ENCODE assay signal across 15 cellular contexts in genomic region chr7:90903856-90904255, GRCh38.
DNase-seq lines count a peak whose midpoint lies in the region; ATAC-seq and TF ChIP-seq lines count a peak whose summit lies in the region.
"Had no signal": no experiment of that assay in that cellular context is flagged by ENCODE, and none has a peak within 500 bp of the region (broad histone marks: within the 10 kb centered on the region; RNA-seq: fewer than 3 reads in every experiment).

No MANE protein-coding gene starts in this region.

- peak; percentile 83 for ATAC-seq in GM23338

- H3K27ac ChIP-seq in GM23338 (ENCODE audit: low read depth) (no peak overlapping the region), endodermal cell (ENCODE audit: low read depth, low read length) (no peak overlapping the region), neural progenitor cell (no peak overlapping the region)
- H3K27ac ChIP-seq: BLaER1 treated with 17β-estradiol and CSF1 and Interleukin-3, amounts not matched to agents 10 nM and 100 nM; HL-60 had no signal

- no peak for TF ChIP-seq CTCF in GM23338 (conservative IDR thresholded peaks at IDR 0.05; ENCODE audit: low read depth in 2 of 2)
- peak; percentile 23 for TF ChIP-seq CTCF in endodermal cell (conservative IDR thresholded peaks at IDR 0.05)
- TF ChIP-seq CTCF in neural progenitor cell (IDR thresholded peaks at IDR 0.05): no peak
- no peak for TF ChIP-seq CTCF in type B pancreatic cell (conservative IDR thresholded peaks at IDR 0.05)

- no peaks in the 10 kb centered on the region for H3K9me2 ChIP-seq in GM23338 (ENCODE audit: insufficient read depth)

- H3K36me3 Mint-ChIP-seq in GM23338 (ENCODE audit: low read depth) (no peaks in the 10 kb centered on the region), endodermal cell (ENCODE audit: low read depth) (no peaks in the 10 kb centered on the region), neural progenitor cell (peaks cover 12% of the 10 kb centered on the region), type B pancreatic cell (no peaks in the 10 kb centered on the region)
- H3K36me3 Mint-ChIP-seq: CD8-positive, alpha-beta memory T cell had no signal

- H3K4me2 ChIP-seq in GM23338 (no peak overlapping the region), neural progenitor cell (peak overlapping the region; percentile 11)
- H3K4me2 ChIP-seq: BLaER1 treated with 17β-estradiol and CSF1 and Interleukin-3, amounts not matched to agents 10 nM and 100 nM had no signal

- H3K27me3 ChIP-seq in GM23338 (ENCODE audit: insufficient read depth) (no peaks in the 10 kb centered on the region), endodermal cell (ENCODE audit: control insufficient read depth, insufficient read depth, low read length, poor library complexity, severe bottlenecking) (no peaks in the 10 kb centered on the region), neural progenitor cell (no peaks in the 10 kb centered on the region)
- H3K27me3 ChIP-seq: BLaER1 treated with 17β-estradiol and CSF1 and Interleukin-3, amounts not matched to agents 10 nM and 100 nM had no signal

- DNase-seq in GM23338 (ENCODE audit: low spot score): peak; percentile 12
- peak; percentile 61 for DNase-seq in endodermal cell
- DNase-seq in iPS-NIHi7 (ENCODE audit: extremely low spot score): peak; percentile 24
- DNase-seq in neural progenitor cell (ENCODE audit: low spot score): no peak
- no peak for DNase-seq in hippocampal formation (lab: John Stamatoyannopoulos, UW)
- no peak for DNase-seq in type B pancreatic cell (ENCODE audit: extremely low spot score, unreplicated experiment)
- no peak for DNase-seq in NCI-H187 (lab: John Stamatoyannopoulos, UW)
- DNase-seq: CD8-positive, alpha-beta memory T cell; COR-L47; GDM1; GOT3 had no signal

- H3K4me3 Mint-ChIP-seq in GM23338 (no peak overlapping the region), endodermal cell (no peak overlapping the region), neural progenitor cell (no peak overlapping the region), type B pancreatic cell (no peak overlapping the region)
- H3K4me3 Mint-ChIP-seq: B cell; CD8-positive, alpha-beta memory T cell had no signal

- H3F3A ChIP-seq in GM23338 (replicated peaks; ENCODE audit: low read depth) (no peaks in the 10 kb centered on the region), neural progenitor cell (ENCODE audit: low read depth) (peaks cover 12% of the 10 kb centered on the region)

- H3K27ac Mint-ChIP-seq in GM23338 (peak overlapping the region; percentile 68; the same call in 1 of the 2 replicates), endodermal cell (peak overlapping the region; percentile 45), neural progenitor cell (no peak overlapping the region), type B pancreatic cell (no peak overlapping the region)
- H3K27ac Mint-ChIP-seq: B cell; CD8-positive, alpha-beta memory T cell had no signal

- no peak overlapping the region for H3K4me3 ChIP-seq in GM23338
- no peak overlapping the region for H3K4me3 ChIP-seq in endodermal cell (ENCODE audit: low read length)
- H3K4me3 ChIP-seq in neural progenitor cell: no peak overlapping the region
- H3K4me3 ChIP-seq: BLaER1 treated with 17β-estradiol and CSF1 and Interleukin-3, amounts not matched to agents 10 nM and 100 nM; HAP-1 had no signal

- no peak overlapping the region for H2AFZ ChIP-seq in GM23338
- H2AFZ ChIP-seq in neural progenitor cell (replicated peaks): no peak overlapping the region

- WGBS in endodermal cell (ENCODE audit: insufficient coverage in 1 of 2, insufficient read length in 1 of 2), 2 experiments: 89 to 93% methylated on average over 4 of the region's 4 CpGs

- H3K9me3 ChIP-seq in endodermal cell (ENCODE audit: control insufficient read depth, low read length) (no peaks in the 10 kb centered on the region), neural progenitor cell (ENCODE audit: low read depth) (no peaks in the 10 kb centered on the region)
- H3K9me3 ChIP-seq: BLaER1 treated with 17β-estradiol and CSF1 and Interleukin-3, amounts not matched to agents 10 nM and 100 nM; HAP-1 had no signal

- H3K27me3 Mint-ChIP-seq in GM23338 (ENCODE audit: insufficient read depth, low read depth, poor library complexity): no peaks in the 10 kb centered on the region
- no peaks in the 10 kb centered on the region for H3K27me3 Mint-ChIP-seq in endodermal cell (ENCODE audit: insufficient read depth)
- no peaks in the 10 kb centered on the region for H3K27me3 Mint-ChIP-seq in neural progenitor cell (ENCODE audit: insufficient read depth, low read depth)
- H3K27me3 Mint-ChIP-seq in type B pancreatic cell: no peaks in the 10 kb centered on the region
- H3K27me3 Mint-ChIP-seq: B cell; CD8-positive, alpha-beta memory T cell had no signal

- H3K4me1 Mint-ChIP-seq in GM23338: peaks cover 22% of the 10 kb centered on the region
- peaks cover 20% of the 10 kb centered on the region for H3K4me1 Mint-ChIP-seq in endodermal cell
- no peaks in the 10 kb centered on the region for H3K4me1 Mint-ChIP-seq in neural progenitor cell
- peaks cover 7% of the 10 kb centered on the region for H3K4me1 Mint-ChIP-seq in type B pancreatic cell (ENCODE audit: unreplicated experiment)
- H3K4me1 Mint-ChIP-seq: B cell; CD8-positive, alpha-beta memory T cell had no signal

- no peaks in the 10 kb centered on the region for H4K20me1 ChIP-seq in GM23338 (replicated peaks; ENCODE audit: insufficient read depth)
- no peaks in the 10 kb centered on the region for H4K20me1 ChIP-seq in neural progenitor cell (ENCODE audit: low read depth)
- H4K20me1 ChIP-seq: BLaER1 treated with 17β-estradiol and CSF1 and Interleukin-3, amounts not matched to agents 10 nM and 100 nM had no signal

- H3K4me1 ChIP-seq in GM23338 (ENCODE audit: insufficient read depth) (peaks cover 6% of the 10 kb centered on the region; the same call in 1 of the 2 replicates), endodermal cell (ENCODE audit: control insufficient read depth, insufficient read depth, low read length) (peaks cover 3% of the 10 kb centered on the region), neural progenitor cell (peaks cover 23% of the 10 kb centered on the region)
- H3K4me1 ChIP-seq: BLaER1 treated with 17β-estradiol and CSF1 and Interleukin-3, amounts not matched to agents 10 nM and 100 nM; HAP-1 had no signal

- no peak overlapping the region for H3K9ac ChIP-seq in endodermal cell (ENCODE audit: extremely low read depth, low read length, poor library complexity, severe bottlenecking)
- H3K9ac ChIP-seq in neural progenitor cell: no peak overlapping the region
- H3K9ac ChIP-seq: BLaER1 treated with 17β-estradiol and CSF1 and Interleukin-3, amounts not matched to agents 10 nM and 100 nM had no signal

- no peaks in the 10 kb centered on the region for H3K9me3 Mint-ChIP-seq in GM23338
- no peaks in the 10 kb centered on the region for H3K9me3 Mint-ChIP-seq in endodermal cell
- H3K9me3 Mint-ChIP-seq in neural progenitor cell: no peaks in the 10 kb centered on the region
- no peaks in the 10 kb centered on the region for H3K9me3 Mint-ChIP-seq in type B pancreatic cell

- H3K79me2 ChIP-seq in GM23338 (replicated peaks; ENCODE audit: insufficient read depth) (no peaks in the 10 kb centered on the region), neural progenitor cell (ENCODE audit: low read depth) (no peaks in the 10 kb centered on the region)

- H3K36me3 ChIP-seq in GM23338 (ENCODE audit: insufficient read depth) (no peaks in the 10 kb centered on the region), endodermal cell (ENCODE audit: control insufficient read depth, insufficient read depth, low read length) (no peaks in the 10 kb centered on the region), neural progenitor cell (peaks cover 3% of the 10 kb centered on the region)
- H3K36me3 ChIP-seq: HAP-1 had no signal

TF ChIP-seq in GM23338, 12 proteins besides CTCF, POLR2A, EP300 and RAD21 (continues in another document):
- TF ChIP-seq ZNF114 (CRISPR knock-in tag; IDR thresholded peaks at IDR 0.05): no peak
- no peak for TF ChIP-seq EZH2 (IDR thresholded peaks at IDR 0.05; ENCODE audit: low read depth, unreplicated experiment)
- no peak for TF ChIP-seq NANOG (IDR thresholded peaks at IDR 0.05; ENCODE audit: borderline replicate concordance)
- no peak for TF ChIP-seq REST (IDR thresholded peaks at IDR 0.05; ENCODE audit: unreplicated experiment)
- no peak for TF ChIP-seq ETS1 (IDR thresholded peaks at IDR 0.05)

Comparison
In these comparisons a context has a peak if more than half of its experiments do, and no peak if none do; other contexts are left out.
1. DNase-seq: peak in GM23338 (single experiment), endodermal cell (single experiment) and iPS-NIHi7 (single experiment); none in neural progenitor cell (single experiment), hippocampal formation (0 of 2), type B pancreatic cell (single experiment) and NCI-H187 (0 of 2).
2. H3K27ac Mint-ChIP-seq: peak in GM23338 (single experiment) and endodermal cell (single experiment); none in neural progenitor cell (single experiment) and type B pancreatic cell (single experiment).